In genomic region chr10:71638087-71638576, GRCh38 we compare ENCODE assay signal across 10 cellular contexts.
DNase-seq lines count a peak whose midpoint lies in the region; ATAC-seq, FAIRE-seq and TF ChIP-seq lines count a peak whose summit lies in the region.
"Had no signal": no experiment of that assay in that cellular context is flagged by ENCODE, and none has a peak within 500 bp of the region (broad histone marks: within the 10 kb centered on the region; RNA-seq: fewer than 3 reads in every experiment).

No MANE protein-coding gene starts in this region.

- no peak overlapping the region for H3K4me3 ChIP-seq in small intestine (ENCODE audit: low read depth in 1 of 2, low read length in 2 of 2)

- POLR2A ChIA-PET in RWPE1 (lab: Yijun Ruan, JAX; ENCODE audit: low non-redundant PET) = no interaction called here

- ATAC-seq in left ventricle myocardium superior = peak; percentile 50

- H3K36me3 ChIP-seq in small intestine (ENCODE audit: control insufficient read depth in 2 of 2, insufficient read depth in 2 of 2, low read length in 2 of 2) = no peaks in the 10 kb centered on the region

- CTCF ChIA-PET in RWPE1 (lab: Yijun Ruan, JAX) = no interaction called here

- no peaks in the 10 kb centered on the region for H3K27me3 ChIP-seq in small intestine (ENCODE audit: control insufficient read depth in 2 of 2, insufficient read depth in 2 of 2, low read length in 2 of 2)

- no peak for FAIRE-seq in small intestine (lab: Jason Lieb, UNC)
- FAIRE-seq: endometrium had no signal

- no peak for TF ChIP-seq CTCF in RWPE1 (conservative IDR thresholded peaks at IDR 0.05; ENCODE audit: low read depth)

- intact Hi-C loops in left ventricle myocardium superior (cut with micrococcal nuclease) = no loop called here

- H3K9me3 ChIP-seq in small intestine (ENCODE audit: control insufficient read depth, low read depth) = no peaks in the 10 kb centered on the region

- peak in 66 of 76 experiments; percentile 7 to 84 (median 54) for DNase-seq in HUDEP-2 (lab: John Stamatoyannopoulos, UW; ENCODE audit: unreplicated experiment in 76 of 76)
- peak; percentile 97 for DNase-seq in SKM-1 treated with dmso at 0.1 percent for 144 hours (lab: John Stamatoyannopoulos, UW; ENCODE audit: unreplicated experiment)
- DNase-seq in left ventricle myocardium superior = no peak
- peak; percentile 96 for DNase-seq in small intestine
- no peak for DNase-seq in activated CD4-positive, alpha-beta T cell treated with anti-CD3 and anti-CD28 coated beads for 48 hours
- DNase-seq in activated CD8-positive, alpha-beta memory T cell treated with anti-CD3 and anti-CD28 coated beads for 24 hours = no peak
- no peak for DNase-seq in RWPE1 (ENCODE audit: low spot score)
- no peak for DNase-seq in Ammon's horn (ENCODE audit: low spot score)
- DNase-seq: activated naive CD4-positive, alpha-beta T cell treated with anti-CD3 and anti-CD28 coated beads for 36 hours had no signal

- 12 to 41% (median 39%) methylated on average over 8 of the region's 8 CpGs for WGBS in small intestine, 3 donors

- H3K27ac ChIP-seq in small intestine (ENCODE audit: low read depth in 1 of 2, low read length in 1 of 2) (peak overlapping the region; percentile 94 to 97), RWPE1 (no peak overlapping the region)

- H3K4me1 ChIP-seq in small intestine (ENCODE audit: control insufficient read depth in 2 of 2, insufficient read depth in 1 of 2, low read depth in 1 of 2, low read length in 1 of 2) = peaks cover 0 to 19% of the 10 kb centered on the region in 2 donors

Comparison
In these comparisons a context has a peak if more than half of its experiments do, and no peak if none do; other contexts are left out.
1. DNase-seq: peak in HUDEP-2 (66 of 76), SKM-1 treated with dmso at 0.1 percent for 144 hours (single experiment) and small intestine (single experiment); none in left ventricle myocardium superior (single experiment), activated CD4-positive, alpha-beta T cell treated with anti-CD3 and anti-CD28 coated beads for 48 hours (single experiment), activated CD8-positive, alpha-beta memory T cell treated with anti-CD3 and anti-CD28 coated beads for 24 hours (single experiment), RWPE1 (single experiment) and Ammon's horn (single experiment).